Comparison of ENCODE assay signal across 1 cellular context in the genomic region with DNA sequence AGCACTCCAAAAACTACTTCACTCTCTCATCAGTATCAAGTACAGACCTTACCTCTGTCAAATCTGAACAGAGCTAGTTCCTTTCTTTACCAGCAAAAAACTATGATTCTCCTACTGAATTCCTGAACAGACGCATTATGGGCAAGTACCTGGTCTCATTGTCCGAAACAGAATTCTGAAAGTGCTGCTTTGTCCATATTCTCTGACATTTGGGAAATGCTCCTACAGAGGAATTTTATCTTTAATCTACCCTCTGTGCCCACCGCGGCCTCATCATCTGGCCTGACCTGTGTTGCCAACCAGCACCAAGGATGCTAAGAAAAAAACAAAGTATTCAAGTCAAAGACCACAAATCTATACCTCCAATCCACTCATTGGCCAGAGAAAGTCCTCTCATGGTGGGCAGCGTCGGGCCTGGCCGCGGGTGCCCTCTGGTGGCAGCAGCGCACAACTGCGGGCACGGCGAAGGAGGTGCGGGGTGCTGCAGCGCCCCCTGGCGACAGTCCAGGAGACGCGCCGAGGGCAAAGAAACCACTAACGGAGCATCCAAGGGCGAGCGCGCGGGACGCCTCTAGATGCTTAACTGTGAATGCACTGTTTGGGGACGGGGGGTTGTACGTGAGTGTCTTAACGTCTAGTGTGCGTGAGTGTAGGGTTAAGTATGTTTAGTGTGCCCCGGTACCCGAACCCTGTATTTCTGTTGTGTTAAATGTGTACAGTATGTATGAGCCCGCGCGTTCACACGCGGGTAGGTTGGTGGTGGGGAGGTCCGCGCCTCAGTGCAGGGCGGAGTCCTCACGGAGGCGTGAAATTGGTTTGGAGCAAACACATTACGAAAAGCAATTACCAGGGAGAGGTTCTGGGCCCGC.
TF ChIP-seq lines count a peak whose summit lies in the region.

No MANE protein-coding gene starts in this region.

TF ChIP-seq in WTC11, 78 proteins besides CTCF, POLR2A, EP300 and RAD21 (continued from another document):
- TF ChIP-seq ATF6 (CRISPR knock-in tag; IDR thresholded peaks at IDR 0.05): no peak
- no peak for TF ChIP-seq RORB (CRISPR knock-in tag; IDR thresholded peaks at IDR 0.05)
- no peak for TF ChIP-seq TP53 (CRISPR knock-in tag; IDR thresholded peaks at IDR 0.05)
- TF ChIP-seq, protein P1, sequence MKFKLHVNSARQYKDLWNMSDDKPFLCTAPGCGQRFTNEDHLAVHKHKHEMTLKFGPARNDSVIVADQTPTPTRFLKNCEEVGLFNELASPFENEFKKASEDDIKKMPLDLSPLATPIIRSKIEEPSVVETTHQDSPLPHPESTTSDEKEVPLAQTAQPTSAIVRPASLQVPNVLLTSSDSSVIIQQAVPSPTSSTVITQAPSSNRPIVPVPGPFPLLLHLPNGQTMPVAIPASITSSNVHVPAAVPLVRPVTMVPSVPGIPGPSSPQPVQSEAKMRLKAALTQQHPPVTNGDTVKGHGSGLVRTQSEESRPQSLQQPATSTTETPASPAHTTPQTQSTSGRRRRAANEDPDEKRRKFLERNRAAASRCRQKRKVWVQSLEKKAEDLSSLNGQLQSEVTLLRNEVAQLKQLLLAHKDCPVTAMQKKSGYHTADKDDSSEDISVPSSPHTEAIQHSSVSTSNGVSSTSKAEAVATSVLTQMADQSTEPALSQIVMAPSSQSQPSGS (CRISPR knock-in tag; IDR thresholded peaks at IDR 0.05; ENCODE audit: borderline replicate concordance, low read depth): no peak
- TF ChIP-seq, protein P2, sequence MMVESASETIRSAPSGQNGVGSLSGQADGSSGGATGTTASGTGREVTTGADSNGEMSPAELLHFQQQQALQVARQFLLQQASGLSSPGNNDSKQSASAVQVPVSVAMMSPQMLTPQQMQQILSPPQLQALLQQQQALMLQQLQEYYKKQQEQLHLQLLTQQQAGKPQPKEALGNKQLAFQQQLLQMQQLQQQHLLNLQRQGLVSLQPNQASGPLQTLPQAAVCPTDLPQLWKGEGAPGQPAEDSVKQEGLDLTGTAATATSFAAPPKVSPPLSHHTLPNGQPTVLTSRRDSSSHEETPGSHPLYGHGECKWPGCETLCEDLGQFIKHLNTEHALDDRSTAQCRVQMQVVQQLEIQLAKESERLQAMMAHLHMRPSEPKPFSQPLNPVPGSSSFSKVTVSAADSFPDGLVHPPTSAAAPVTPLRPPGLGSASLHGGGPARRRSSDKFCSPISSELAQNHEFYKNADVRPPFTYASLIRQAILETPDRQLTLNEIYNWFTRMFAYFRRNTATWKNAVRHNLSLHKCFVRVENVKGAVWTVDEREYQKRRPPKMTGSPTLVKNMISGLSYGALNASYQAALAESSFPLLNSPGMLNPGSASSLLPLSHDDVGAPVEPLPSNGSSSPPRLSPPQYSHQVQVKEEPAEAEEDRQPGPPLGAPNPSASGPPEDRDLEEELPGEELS (CRISPR knock-in tag; IDR thresholded peaks at IDR 0.05): no peak
- no peak for TF ChIP-seq ZNF232 (CRISPR knock-in tag; IDR thresholded peaks at IDR 0.05)
- TF ChIP-seq, protein P3, sequence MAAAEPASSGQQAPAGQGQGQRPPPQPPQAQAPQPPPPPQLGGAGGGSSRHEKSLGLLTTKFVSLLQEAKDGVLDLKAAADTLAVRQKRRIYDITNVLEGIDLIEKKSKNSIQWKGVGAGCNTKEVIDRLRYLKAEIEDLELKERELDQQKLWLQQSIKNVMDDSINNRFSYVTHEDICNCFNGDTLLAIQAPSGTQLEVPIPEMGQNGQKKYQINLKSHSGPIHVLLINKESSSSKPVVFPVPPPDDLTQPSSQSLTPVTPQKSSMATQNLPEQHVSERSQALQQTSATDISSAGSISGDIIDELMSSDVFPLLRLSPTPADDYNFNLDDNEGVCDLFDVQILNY (CRISPR knock-in tag; IDR thresholded peaks at IDR 0.05): 0 out of 2 replicates have a peak, but pooled peaks have one; percentile 23
- TF ChIP-seq CBFB (CRISPR knock-in tag; IDR thresholded peaks at IDR 0.05; ENCODE audit: low read depth): no peak
- TF ChIP-seq HMGXB4 (CRISPR knock-in tag; IDR thresholded peaks at IDR 0.05): peak; percentile 95
- TF ChIP-seq EMX1 (CRISPR knock-in tag; IDR thresholded peaks at IDR 0.05): no peak
- no peak for TF ChIP-seq ZBTB21 (CRISPR knock-in tag; IDR thresholded peaks at IDR 0.05; ENCODE audit: borderline replicate concordance)
- TF ChIP-seq ZNF263 (CRISPR knock-in tag; IDR thresholded peaks at IDR 0.05; ENCODE audit: low read depth): no peak
- no peak for TF ChIP-seq ARID4B (CRISPR knock-in tag; IDR thresholded peaks at IDR 0.05; ENCODE audit: borderline replicate concordance)
- no peak for TF ChIP-seq USF2 (CRISPR knock-in tag; IDR thresholded peaks at IDR 0.05)
- no peak for TF ChIP-seq TEAD1 (CRISPR knock-in tag; IDR thresholded peaks at IDR 0.05)
- no peak for TF ChIP-seq NR3C1 (CRISPR knock-in tag; conservative IDR thresholded peaks at IDR 0.05; ENCODE audit: low read depth)
- no peak for TF ChIP-seq MYBL2 (CRISPR knock-in tag; IDR thresholded peaks at IDR 0.05)
- TF ChIP-seq ETV6 (CRISPR knock-in tag; IDR thresholded peaks at IDR 0.05): peak; percentile 75; the same call in 1 of the 2 replicates
- TF ChIP-seq ATF1 (CRISPR knock-in tag; IDR thresholded peaks at IDR 0.05): no peak
- no peak for TF ChIP-seq ATF3 (CRISPR knock-in tag; conservative IDR thresholded peaks at IDR 0.05)
- no peak for TF ChIP-seq ELF4 (CRISPR knock-in tag; IDR thresholded peaks at IDR 0.05; ENCODE audit: low read depth)
- no peak for TF ChIP-seq ZNF671 (CRISPR knock-in tag; IDR thresholded peaks at IDR 0.05)
- no peak for TF ChIP-seq NR1H2 (CRISPR knock-in tag; IDR thresholded peaks at IDR 0.05)
- peak; percentile 26; the same call in 1 of the 2 replicates for TF ChIP-seq PRRX2 (CRISPR knock-in tag; IDR thresholded peaks at IDR 0.05)
- TF ChIP-seq, protein P4, sequence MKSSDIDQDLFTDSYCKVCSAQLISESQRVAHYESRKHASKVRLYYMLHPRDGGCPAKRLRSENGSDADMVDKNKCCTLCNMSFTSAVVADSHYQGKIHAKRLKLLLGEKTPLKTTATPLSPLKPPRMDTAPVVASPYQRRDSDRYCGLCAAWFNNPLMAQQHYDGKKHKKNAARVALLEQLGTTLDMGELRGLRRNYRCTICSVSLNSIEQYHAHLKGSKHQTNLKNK (CRISPR knock-in tag; IDR thresholded peaks at IDR 0.05): no peak
- TF ChIP-seq, protein P5, sequence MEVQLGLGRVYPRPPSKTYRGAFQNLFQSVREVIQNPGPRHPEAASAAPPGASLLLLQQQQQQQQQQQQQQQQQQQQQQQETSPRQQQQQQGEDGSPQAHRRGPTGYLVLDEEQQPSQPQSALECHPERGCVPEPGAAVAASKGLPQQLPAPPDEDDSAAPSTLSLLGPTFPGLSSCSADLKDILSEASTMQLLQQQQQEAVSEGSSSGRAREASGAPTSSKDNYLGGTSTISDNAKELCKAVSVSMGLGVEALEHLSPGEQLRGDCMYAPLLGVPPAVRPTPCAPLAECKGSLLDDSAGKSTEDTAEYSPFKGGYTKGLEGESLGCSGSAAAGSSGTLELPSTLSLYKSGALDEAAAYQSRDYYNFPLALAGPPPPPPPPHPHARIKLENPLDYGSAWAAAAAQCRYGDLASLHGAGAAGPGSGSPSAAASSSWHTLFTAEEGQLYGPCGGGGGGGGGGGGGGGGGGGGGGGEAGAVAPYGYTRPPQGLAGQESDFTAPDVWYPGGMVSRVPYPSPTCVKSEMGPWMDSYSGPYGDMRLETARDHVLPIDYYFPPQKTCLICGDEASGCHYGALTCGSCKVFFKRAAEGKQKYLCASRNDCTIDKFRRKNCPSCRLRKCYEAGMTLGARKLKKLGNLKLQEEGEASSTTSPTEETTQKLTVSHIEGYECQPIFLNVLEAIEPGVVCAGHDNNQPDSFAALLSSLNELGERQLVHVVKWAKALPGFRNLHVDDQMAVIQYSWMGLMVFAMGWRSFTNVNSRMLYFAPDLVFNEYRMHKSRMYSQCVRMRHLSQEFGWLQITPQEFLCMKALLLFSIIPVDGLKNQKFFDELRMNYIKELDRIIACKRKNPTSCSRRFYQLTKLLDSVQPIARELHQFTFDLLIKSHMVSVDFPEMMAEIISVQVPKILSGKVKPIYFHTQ (CRISPR knock-in tag; IDR thresholded peaks at IDR 0.05): no peak
- no peak for TF ChIP-seq ZNF121 (CRISPR knock-in tag; IDR thresholded peaks at IDR 0.05)
- TF ChIP-seq ESRRA (CRISPR knock-in tag; IDR thresholded peaks at IDR 0.05; ENCODE audit: borderline replicate concordance): no peak
- TF ChIP-seq SP1 (CRISPR knock-in tag; conservative IDR thresholded peaks at IDR 0.05): 0 out of 2 replicates have a peak, but pooled peaks have one; percentile 44
